Comparison of ENCODE assay signal across 18 cellular contexts in the genomic region with DNA sequence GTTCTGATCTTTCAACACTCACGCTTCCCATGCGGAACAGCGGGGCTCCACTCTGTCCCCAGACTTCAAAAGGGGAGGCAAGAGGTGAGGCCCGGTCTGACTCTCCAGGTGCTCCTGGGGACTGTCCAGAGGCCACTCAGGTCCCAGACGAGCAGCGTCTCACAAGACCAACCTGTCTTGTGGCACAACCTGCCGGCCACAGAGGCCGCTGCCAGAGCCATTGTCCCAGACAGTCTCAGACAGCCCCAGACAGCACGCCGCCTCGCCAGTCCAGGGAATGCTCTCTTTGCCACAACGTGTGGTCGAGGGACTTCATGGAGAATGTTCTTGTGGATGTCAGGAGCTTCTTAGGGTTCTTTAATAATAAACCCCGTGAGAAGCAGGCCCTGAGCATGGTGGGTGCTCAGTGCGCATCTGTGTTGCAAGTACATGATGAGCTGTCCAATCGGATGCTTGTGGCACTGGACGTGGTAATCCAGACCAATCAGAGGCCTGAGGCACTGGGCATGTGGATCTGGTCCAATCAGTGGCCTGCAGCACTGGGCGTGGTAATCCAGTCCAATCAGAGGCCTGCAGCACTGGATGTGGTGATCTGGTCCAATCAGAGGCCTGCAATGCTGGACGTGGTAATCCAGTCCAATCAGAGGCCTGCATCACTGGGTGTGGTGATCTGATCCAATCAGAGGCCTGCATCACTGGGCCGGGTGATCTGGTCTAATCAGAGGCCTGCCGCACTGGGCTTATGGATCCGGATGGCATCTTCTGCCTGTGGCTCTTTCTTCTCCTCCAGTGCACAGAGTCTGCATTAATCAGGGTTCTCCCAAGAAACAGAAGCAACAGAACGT.
"Had no signal": no experiment of that assay in that cellular context is flagged by ENCODE, and none has a peak within 500 bp of the region (broad histone marks: within the 10 kb centered on the region; RNA-seq: fewer than 3 reads in every experiment).

No MANE protein-coding gene starts in this region.

- H3K9me3 ChIP-seq: esophagus squamous epithelium, heart right ventricle, pancreas, upper lobe of right lung had no signal

- H3K27ac Mint-ChIP-seq: activated CD4-positive, alpha-beta T cell treated with anti-CD3 and anti-CD28 coated beads, Interleukin-2, amount 10 ng/mL, durations not matched to agents 24 days and 14 days; activated naive CD4-positive, alpha-beta T cell treated with anti-CD3 and anti-CD28 coated beads, Interleukin-2, amount 50 U/mL, for 72 hours; activated T-helper 1 cell treated with anti-CD3 and anti-CD28 coated beads, Interleukin-12 subunit alpha, Interleukin-12 subunit beta, Interleukin-2, Interleukin-4 antibody, amounts not matched to agents 30 ng/mL and 10 ng/mL and 1 ng/mL, durations not matched to agents 14 hours and 24 hours and 36 hours; memory B cell; naive thymus-derived CD4-positive, alpha-beta T cell; stimulated activated naive B cell treated with anti-CD40 and anti-IgM and Interleukin-4, amounts not matched to agents 10 μg/mL and 1 μg/mL and 100 μg/mL, for 72 hours; T-cell had no signal

- H3K36me3 ChIP-seq: cardiac muscle cell, esophagus squamous epithelium, heart right ventricle, pancreas, upper lobe of right lung had no signal

- H3K4me1 Mint-ChIP-seq: activated CD4-positive, alpha-beta T cell treated with anti-CD3 and anti-CD28 coated beads, Interleukin-2, amount 10 ng/mL, durations not matched to agents 24 days and 14 days; memory B cell; naive thymus-derived CD4-positive, alpha-beta T cell; stimulated activated naive B cell treated with anti-CD40 and anti-IgM and Interleukin-4, amounts not matched to agents 10 μg/mL and 1 μg/mL and 100 μg/mL, for 72 hours had no signal

- H3K9me3 Mint-ChIP-seq: activated CD4-positive, alpha-beta T cell treated with anti-CD3 and anti-CD28 coated beads, Interleukin-2, amount 10 ng/mL, durations not matched to agents 24 days and 14 days; activated naive CD4-positive, alpha-beta T cell treated with anti-CD3 and anti-CD28 coated beads, Interleukin-2, amount 50 U/mL, for 72 hours; activated T-helper 1 cell treated with anti-CD3 and anti-CD28 coated beads, Interleukin-12 subunit alpha, Interleukin-12 subunit beta, Interleukin-2, Interleukin-4 antibody, amounts not matched to agents 30 ng/mL and 10 ng/mL and 1 ng/mL, durations not matched to agents 14 hours and 24 hours and 36 hours had no signal

- H3K36me3 Mint-ChIP-seq: activated naive CD4-positive, alpha-beta T cell treated with anti-CD3 and anti-CD28 coated beads, Interleukin-2, amount 50 U/mL, for 72 hours; memory B cell; naive thymus-derived CD4-positive, alpha-beta T cell; stimulated activated naive B cell treated with anti-CD40 and anti-IgM and Interleukin-4, amounts not matched to agents 10 μg/mL and 1 μg/mL and 100 μg/mL, for 72 hours; T-cell had no signal

- H3K4me1 ChIP-seq: heart right ventricle, pancreas, upper lobe of right lung had no signal

- H3K27me3 ChIP-seq: pancreas, upper lobe of right lung had no signal

- H3K27ac ChIP-seq: cardiac muscle cell, esophagus squamous epithelium, heart right ventricle, pancreas, upper lobe of right lung had no signal

- DNase-seq: activated CD4-positive, alpha-beta T cell treated with anti-CD3 and anti-CD28 coated beads, Interleukin-2, amount 10 ng/mL, durations not matched to agents 24 days and 14 days; activated CD4-positive, CD25-positive, alpha-beta regulatory T cell; activated gamma-delta T cell treated with Interleukin-2 at 50 U/mL for 16 hours; dermis blood vessel endothelial cell; effector memory CD4-positive, alpha-beta T cell; esophagus squamous epithelium; heart right ventricle; stimulated activated CD4-positive, alpha-beta T cell treated with anti-CD3 and anti-CD28 coated beads, Interleukin-4, amount 100 ng/mL, for 4 hours; stimulated activated naive B cell treated with anti-CD40 and anti-IgM and Interleukin-4, amounts not matched to agents 10 μg/mL and 1 μg/mL and 100 μg/mL, for 72 hours; T-cell; upper lobe of right lung had no signal

- ATAC-seq: activated naive CD4-positive, alpha-beta T cell treated with anti-CD3 and anti-CD28 coated beads, Interleukin-2, amount 50 U/mL, for 72 hours; naive thymus-derived CD4-positive, alpha-beta T cell; pancreas; sciatic nerve; stimulated activated naive B cell treated with anti-CD40 and anti-IgM and Interleukin-4, amounts not matched to agents 10 μg/mL and 1 μg/mL and 100 μg/mL, for 72 hours; T-cell; upper lobe of right lung had no signal

- H3K4me3 Mint-ChIP-seq: activated CD4-positive, alpha-beta T cell treated with anti-CD3 and anti-CD28 coated beads, Interleukin-2, amount 10 ng/mL, durations not matched to agents 24 days and 14 days; activated T-helper 1 cell treated with anti-CD3 and anti-CD28 coated beads, Interleukin-12 subunit alpha, Interleukin-12 subunit beta, Interleukin-2, Interleukin-4 antibody, amounts not matched to agents 30 ng/mL and 10 ng/mL and 1 ng/mL, durations not matched to agents 14 hours and 24 hours and 36 hours; memory B cell; naive thymus-derived CD4-positive, alpha-beta T cell; stimulated activated naive B cell treated with anti-CD40 and anti-IgM and Interleukin-4, amounts not matched to agents 10 μg/mL and 1 μg/mL and 100 μg/mL, for 72 hours; T-cell had no signal

- H3K27me3 Mint-ChIP-seq: activated CD4-positive, alpha-beta T cell treated with anti-CD3 and anti-CD28 coated beads, Interleukin-2, amount 10 ng/mL, durations not matched to agents 24 days and 14 days; naive thymus-derived CD4-positive, alpha-beta T cell had no signal

- H3K4me3 ChIP-seq: cardiac muscle cell, esophagus squamous epithelium, heart right ventricle, pancreas, upper lobe of right lung had no signal
